8 cellular contexts compared by ENCODE assay signal in genomic region chr7:118183254-118183585, GRCh38. TPM values are rescaled to one million over a fixed set of nuclear protein-coding genes. Genes with fewer than 3 reads are reported as not detected.
DNase-seq lines count a peak whose midpoint lies in the region; ATAC-seq and TF ChIP-seq lines count a peak whose summit lies in the region.

No MANE protein-coding gene starts in this region.

- H3K36me3 ChIP-seq in right atrium auricular region (peaks cover 10% of the 10 kb centered on the region), SJSA1 (peaks cover 32% of the 10 kb centered on the region)

- ATAC-seq in left ventricle myocardium superior (no peak), GM19395 (IDR thresholded peaks at IDR 0.05; ENCODE audit: unreplicated experiment) (no peak)

- H3K4me1 ChIP-seq in right atrium auricular region (peaks cover 0 to 25% of the 10 kb centered on the region in 2 donors), SJSA1 (replicated peaks) (peaks cover 4% of the 10 kb centered on the region; the same call in 1 of the 2 replicates)

- H3K9me3 ChIP-seq in right atrium auricular region: no peaks in the 10 kb centered on the region
- H3K9me3 ChIP-seq in SJSA1 (replicated peaks): no peaks in the 10 kb centered on the region

- peaks cover 40% of the 10 kb centered on the region for H3K4me1 Mint-ChIP-seq in osteocyte (ENCODE audit: unreplicated experiment)

- TF ChIP-seq CTCF in right atrium auricular region (IDR thresholded peaks at IDR 0.05) (no peak), epithelial cell of proximal tubule (conservative IDR thresholded peaks at IDR 0.05; ENCODE audit: low read depth, low read length) (no peak), osteocyte (IDR thresholded peaks at IDR 0.05) (no peak)

- peaks cover 9% of the 10 kb centered on the region for H3K36me3 Mint-ChIP-seq in osteocyte (ENCODE audit: unreplicated experiment)

- intact Hi-C loops in left ventricle myocardium superior (cut with micrococcal nuclease): no loop called here

- peak overlapping the region; percentile 87 to 91 for H3K27ac ChIP-seq in right atrium auricular region
- peak overlapping the region; percentile 90 for H3K27ac ChIP-seq in SJSA1

- H3K4me3 ChIP-seq in right atrium auricular region (peak overlapping the region; percentile 71 to 82), SJSA1 (peak overlapping the region; percentile 78), epithelial cell of proximal tubule (ENCODE audit: low read depth, low read length) (peak overlapping the region; percentile 74)

- H3K4me3 Mint-ChIP-seq in osteocyte (ENCODE audit: unreplicated experiment): peak overlapping the region; percentile 95

- H3K9me3 Mint-ChIP-seq in osteocyte (ENCODE audit: unreplicated experiment): no peaks in the 10 kb centered on the region

- peak overlapping the region; percentile 100 for H3K27ac Mint-ChIP-seq in osteocyte (ENCODE audit: unreplicated experiment)

- H3K27me3 ChIP-seq in right atrium auricular region: no peaks in the 10 kb centered on the region
- H3K27me3 ChIP-seq in SJSA1 (replicated peaks): no peaks in the 10 kb centered on the region

- no peak for DNase-seq in right atrium auricular region (ENCODE audit: low spot score)
- DNase-seq in left ventricle myocardium superior: no peak
- DNase-seq in SJSA1 (ENCODE audit: low read depth in 1 of 2, low spot score in 2 of 2): no peak
- no peak for DNase-seq in epithelial cell of proximal tubule (ENCODE audit: low read depth)
- DNase-seq in osteocyte (ENCODE audit: extremely low spot score, unreplicated experiment): no peak
- no peak for DNase-seq in HT-29 (ENCODE audit: low spot score)
- no peak for DNase-seq in NOMO-1 treated with DMSO at 0.1 percent for 48 hours (lab: John Stamatoyannopoulos, UW; ENCODE audit: unreplicated experiment)

- H3K27me3 Mint-ChIP-seq in osteocyte (ENCODE audit: unreplicated experiment): no peaks in the 10 kb centered on the region

RNA-seq across cellular contexts. Expression of gene LSM8, which starts 0.7 kb away (rescaled TPM):
- total RNA-seq in right atrium auricular region: 10 to 100 TPM; 13.4 to 17.3 TPM
- total RNA-seq in left ventricle myocardium superior: 22.8 TPM
- 89.2 and 144 TPM in 2 replicates for total RNA-seq in SJSA1 (2014; rRNA removed; shearing (Covaris generic))
- total RNA-seq in epithelial cell of proximal tubule: 43.0 and 91.1 TPM in 2 replicates
- total RNA-seq in osteocyte: 27.3 and 31.1 TPM in 2 replicates
- 89.8 and 108 TPM in 2 replicates for total RNA-seq in HT-29 (2014; rRNA removed; shearing (Covaris generic))

RNA-seq across cellular contexts. Expression of gene ANKRD7, which starts 41.3 kb away (rescaled TPM):
- 1 to 10 TPM in 1 of 2 donors, under 1 TPM in 1; 0.79 to 1.1 TPM for total RNA-seq in right atrium auricular region
- total RNA-seq in left ventricle myocardium superior: 0.59 TPM
- 0.55 TPM in 1 of 2 replicates, not detected in the other for total RNA-seq in SJSA1 (2014; rRNA removed; shearing (Covaris generic))
- 0.69 and 1.5 TPM in 2 replicates for total RNA-seq in epithelial cell of proximal tubule
- not detected in 2 replicates for total RNA-seq in osteocyte
- total RNA-seq in HT-29 (2014; rRNA removed; shearing (Covaris generic)): not detected in 2 replicates
